8 cellular contexts compared by ENCODE assay signal in the genomic region with DNA sequence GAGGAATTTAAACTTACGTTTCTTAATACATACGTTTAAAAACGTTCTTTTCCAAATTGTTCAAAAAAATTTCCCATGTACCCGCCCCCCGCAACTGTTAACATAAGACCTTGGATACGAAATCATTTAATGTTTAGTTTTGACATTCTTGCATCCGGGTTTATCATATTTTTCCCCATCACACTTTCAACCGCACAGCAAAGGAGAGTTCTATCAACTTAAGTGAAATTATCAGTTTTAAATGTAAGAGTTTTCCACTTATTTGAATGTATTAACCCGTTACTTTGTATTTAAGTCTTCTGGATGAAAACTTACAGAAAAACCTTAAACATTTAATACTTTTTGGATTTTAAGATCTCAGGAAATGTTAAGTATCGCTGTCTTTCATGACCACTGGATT. TPM values are rescaled to one million over a fixed set of nuclear protein-coding genes. Genes with fewer than 3 reads are reported as not detected.
DNase-seq lines count a peak whose midpoint lies in the region; ATAC-seq and TF ChIP-seq lines count a peak whose summit lies in the region.

No MANE protein-coding gene starts in this region.

- H3K27ac ChIP-seq in BLaER1: peak overlapping the region; percentile 96
- H3K27ac ChIP-seq in ectodermal cell (ENCODE audit: insufficient read depth, low read depth, low read length, poor library complexity, severe bottlenecking): no peak overlapping the region
- no peak overlapping the region for H3K27ac ChIP-seq in neural progenitor cell

- H3K9ac ChIP-seq in BLaER1 (peak overlapping the region; percentile 99), Loucy (ENCODE audit: low read depth, low read length, poor library complexity, severe bottlenecking) (peak overlapping the region; percentile 95), neural progenitor cell (peak overlapping the region; percentile 98)

- H3K4me3 ChIP-seq in BLaER1 (peak overlapping the region; percentile 95), Loucy (ENCODE audit: low read length, poor library complexity, severe bottlenecking) (peak overlapping the region; percentile 93), ectodermal cell (ENCODE audit: insufficient read depth, low read depth, low read length) (peak overlapping the region; percentile 92), neural progenitor cell (peak overlapping the region; percentile 80)

- H3K4me1 Mint-ChIP-seq in neural progenitor cell: peaks cover 21% of the 10 kb centered on the region

- H4K20me1 ChIP-seq in BLaER1 (peaks cover 20% of the 10 kb centered on the region; the same call in 1 of the 2 replicates), Loucy (ENCODE audit: insufficient read depth, low read length, poor library complexity, severe bottlenecking) (peaks cover 35% of the 10 kb centered on the region), neural progenitor cell (ENCODE audit: low read depth) (no peaks in the 10 kb centered on the region)

- H2AFZ ChIP-seq in Loucy (ENCODE audit: low read length) (peak overlapping the region; percentile 93), neural progenitor cell (replicated peaks) (peak overlapping the region; percentile 91)

- H3K9me3 ChIP-seq in BLaER1 (peaks cover 9% of the 10 kb centered on the region), Loucy (ENCODE audit: insufficient read depth, low read depth, low read length) (no peaks in the 10 kb centered on the region), ectodermal cell (ENCODE audit: control insufficient read depth, low read length) (no peaks in the 10 kb centered on the region), neural progenitor cell (ENCODE audit: low read depth) (no peaks in the 10 kb centered on the region)

- H3K9me3 Mint-ChIP-seq in neural progenitor cell: peaks cover 2% of the 10 kb centered on the region

- H3K36me3 Mint-ChIP-seq in neural progenitor cell: peaks cover 9% of the 10 kb centered on the region

- H3K4me1 ChIP-seq in BLaER1 (peaks cover 25% of the 10 kb centered on the region), Loucy (ENCODE audit: insufficient read depth, low read length, poor library complexity, severe bottlenecking) (peaks cover 36% of the 10 kb centered on the region), ectodermal cell (ENCODE audit: control insufficient read depth, insufficient read depth, low read length) (no peaks in the 10 kb centered on the region), neural progenitor cell (peaks cover 17% of the 10 kb centered on the region)

- TF ChIP-seq CTCF in Loucy (conservative IDR thresholded peaks at IDR 0.05; ENCODE audit: low read length): no peak
- TF ChIP-seq CTCF in neural progenitor cell (IDR thresholded peaks at IDR 0.05): no peak

- no peaks in the 10 kb centered on the region for H3F3A ChIP-seq in Loucy (ENCODE audit: low read depth)
- peaks cover 5% of the 10 kb centered on the region for H3F3A ChIP-seq in neural progenitor cell (ENCODE audit: low read depth)

- peak overlapping the region; percentile 98 for H3K4me3 Mint-ChIP-seq in neural progenitor cell

- no peaks in the 10 kb centered on the region for H3K9me2 ChIP-seq in Loucy (replicated peaks; ENCODE audit: low read depth, low read length)

- peaks cover 44% of the 10 kb centered on the region for H3K79me2 ChIP-seq in Loucy (ENCODE audit: insufficient read depth, low read length)
- H3K79me2 ChIP-seq in neural progenitor cell (ENCODE audit: low read depth): peaks cover 43% of the 10 kb centered on the region

- ATAC-seq in HG03521 (IDR thresholded peaks at IDR 0.05; ENCODE audit: unreplicated experiment) (no peak), HG02981 (IDR thresholded peaks at IDR 0.05; ENCODE audit: unreplicated experiment) (no peak)

- peak overlapping the region; percentile 89 for H3K27ac Mint-ChIP-seq in neural progenitor cell

- DNase-seq in neural progenitor cell (ENCODE audit: low spot score): no peak
- no peak for DNase-seq in stimulated activated CD4-positive, alpha-beta T cell treated with anti-CD3 and anti-CD28 coated beads, Interleukin-2, amount 100 ng/mL, for 24 hours
- no peak for DNase-seq in stimulated activated CD4-positive, alpha-beta T cell treated with anti-CD3 and anti-CD28 coated beads, Interleukin-15, amount 100 ng/mL, for 24 hours

- peak overlapping the region; percentile 77 for H3K4me2 ChIP-seq in BLaER1
- H3K4me2 ChIP-seq in Loucy (ENCODE audit: low read depth, low read length, poor library complexity, severe bottlenecking): peak overlapping the region; percentile 71
- H3K4me2 ChIP-seq in neural progenitor cell: peak overlapping the region; percentile 87

- no peaks in the 10 kb centered on the region for H3K27me3 ChIP-seq in BLaER1
- no peaks in the 10 kb centered on the region for H3K27me3 ChIP-seq in Loucy (ENCODE audit: insufficient read depth, low read length, poor library complexity, severe bottlenecking)
- H3K27me3 ChIP-seq in ectodermal cell (ENCODE audit: control insufficient read depth, insufficient read depth, low read length, poor library complexity, severe bottlenecking): no peaks in the 10 kb centered on the region
- H3K27me3 ChIP-seq in neural progenitor cell: no peaks in the 10 kb centered on the region

- H3K36me3 ChIP-seq in BLaER1: peaks cover 47% of the 10 kb centered on the region
- H3K36me3 ChIP-seq in Loucy (ENCODE audit: insufficient read depth, low read length): peaks cover 10% of the 10 kb centered on the region; the same call in 1 of the 2 replicates
- H3K36me3 ChIP-seq in ectodermal cell (ENCODE audit: control insufficient read depth, insufficient read depth, low read length): no peaks in the 10 kb centered on the region
- no peaks in the 10 kb centered on the region for H3K36me3 ChIP-seq in neural progenitor cell

- H3K27me3 Mint-ChIP-seq in neural progenitor cell (ENCODE audit: insufficient read depth, low read depth): peaks cover 4% of the 10 kb centered on the region

- 52% methylated on average over 9 to 10 of the region's 10 CpGs for WGBS in ectodermal cell, 2 experiments

RNA-seq across cellular contexts. Expression of gene XRN1, which starts 0.6 kb away (rescaled TPM):
- polyA plus RNA-seq in ectodermal cell (2013, experiment 1 of 4): 13.2 TPM
- polyA plus RNA-seq in ectodermal cell (2013, experiment 2 of 4): 15.4 TPM
- polyA plus RNA-seq in ectodermal cell (2013, experiment 3 of 4): 11.0 TPM
- 14.0 TPM for polyA plus RNA-seq in ectodermal cell (2013, experiment 4 of 4)
- total RNA-seq in neural progenitor cell (ENCODE audit: low replicate concordance): 23.0 and 40.1 TPM in 2 replicates
